23 cellular contexts compared by ENCODE assay signal in genomic region chr12:95509300-95509699, GRCh38. TPM values are rescaled to one million over a fixed set of nuclear protein-coding genes. Genes with fewer than 3 reads are reported as not detected.
"Had no signal": no experiment of that assay in that cellular context is flagged by ENCODE, and none has a peak within 500 bp of the region (broad histone marks: within the 10 kb centered on the region; RNA-seq: fewer than 3 reads in every experiment).

No MANE protein-coding gene starts in this region.

- H3K9me3 ChIP-seq: SJSA1 had no signal

- H3K4me3 ChIP-seq: SJSA1, SK-N-MC had no signal

- DNase-seq: IMR-90, Kasumi-1, KG1, MM.1S, NCI-H1105, NCI-H1417, NCI-H1436 treated with DMSO at 0.1 percent for 48 hours, NCI-H1694, NCI-H187 treated with DMSO at 0.1 percent for 48 hours, NCI-H2029 treated with DMSO at 0.1 percent for 48 hours, NCI-H2171 treated with DMSO at 0.1 percent for 48 hours, NCI-H345, NCI-H524, NCI-H526 treated with DMSO at 0.1 percent for 48 hours, NCI-H748 treated with DMSO at 0.1 percent for 48 hours, Right ventricle myocardium superior, RPMI8226, SIG-M5 had no signal

- H3K27me3 ChIP-seq: SJSA1 had no signal

- H3K27ac ChIP-seq: SJSA1, SK-N-MC had no signal

- H3K4me1 ChIP-seq: SJSA1 had no signal

- ATAC-seq: HepG2 had no signal

RNA-seq across cellular contexts. Expression of gene USP44, which starts 42.0 kb away (rescaled TPM):
- total RNA-seq: HT1080, NCI-H460 had no signal
